Comparison of ENCODE assay signal across 8 cellular contexts in genomic region chr6:163414367-163415175, GRCh38. TPM values are rescaled to one million over a fixed set of nuclear protein-coding genes. Genes with fewer than 3 reads are reported as not detected.
A peak's percentile ranks its signal among the peaks of the same experiment; 100 is the strongest.
DNase-seq lines count a peak whose midpoint lies in the region; ATAC-seq and TF ChIP-seq lines count a peak whose summit lies in the region.

Gene QKI (plus strand): TSS chr6:163414718. CDS start chr6:163415194, 476 bp downstream.

- H3K27ac Mint-ChIP-seq in nephron = peak within 1 kb of the TSS; percentile 97 to 100 (median 98)

- TF ChIP-seq CTCF in Panc1 (IDR thresholded peaks at IDR 0.05) (no peak), nephron (IDR thresholded peaks at IDR 0.05; ENCODE audit: unreplicated experiment in 3 of 3) (no peak)

- ATAC-seq in HG03354 (IDR thresholded peaks at IDR 0.05; ENCODE audit: poor library complexity, severe bottlenecking, unreplicated experiment) (peak; percentile 39), Panc1 (peak; percentile 79)
- ATAC-seq in stimulated activated naive CD8-positive, alpha-beta T cell treated with anti-CD3 and anti-CD28 coated beads, Interleukin-15, Interleukin-2, amounts not matched to agents 100 U/mL and 50 U/mL, for 24 hours = peak; percentile 55

- BruUV-seq in Panc1 (replicated peaks; lab: Mats Ljungman, UMichigan) = no TSS peak

- TF ChIP-seq POLR2A in GM19099 (IDR thresholded peaks at IDR 0.05; ENCODE audit: extremely low read depth, insufficient read length, low read depth) = peak; percentile 71

- DNase-seq in Ammon's horn (ENCODE audit: low spot score) = peak; percentile 94
- DNase-seq in Panc1 (ENCODE audit: low read depth, low spot score) = no peak
- peak; percentile 66 to 73 for DNase-seq in activated T-helper 1 cell treated with anti-CD3 and anti-CD28 coated beads, Interleukin-2, amount 50 U/mL, for 16 hours (ENCODE audit: low read depth in 1 of 2, low spot score in 1 of 2)
- peak; percentile 64 for DNase-seq in fibroblast of peridontal ligament (ENCODE audit: extremely low read depth)
- DNase-seq in stimulated activated naive CD8-positive, alpha-beta T cell treated with anti-CD3 and anti-CD28 coated beads, Interleukin-15, Interleukin-2, amounts not matched to agents 100 U/mL and 50 U/mL, for 24 hours = peak; percentile 82

- H3K4me3 ChIP-seq in Panc1 (ENCODE audit: low read depth in 2 of 2, low read length in 2 of 2) = peak within 1 kb of the TSS; percentile 78 to 95

- H3K4me1 ChIP-seq in Panc1 (ENCODE audit: control insufficient read depth, insufficient read depth, low read length) = peaks cover 37% of the 10 kb centered on the region

- H3K27me3 ChIP-seq in Panc1 (ENCODE audit: control insufficient read depth, insufficient read depth, low read length) = no peaks in the 10 kb centered on the region

- H3K36me3 ChIP-seq in Panc1 (ENCODE audit: control insufficient read depth, insufficient read depth, low read length) = no peaks in the 10 kb centered on the region; the same call in 1 of the 2 replicates

- no peaks in the 10 kb centered on the region for H3K9me3 Mint-ChIP-seq in nephron

- intact Hi-C loops in Panc1 (cut with micrococcal nuclease; ENCODE audit: unreplicated experiment) = loop anchor here (5.0 to 10.0 kb wide), 3 partner anchors 232 to 1513 kb away; no protein-coding TSS in a partner anchor

- peaks cover 11% of the 10 kb centered on the region for H3K36me3 Mint-ChIP-seq in nephron (ENCODE audit: low read depth)

- in situ Hi-C loops in Panc1 (cut with HindIII; ENCODE audit: low pct_unique_long_range_greater_than_20kb, low sequenced_read_pairs) = no loop called here

- POLR2A ChIA-PET in Panc1 (lab: Charles Lee) = no interaction called here

- H3K4me1 Mint-ChIP-seq in nephron = peaks cover 28% of the 10 kb centered on the region

- H3K27me3 Mint-ChIP-seq in nephron (ENCODE audit: low read depth) = no peaks in the 10 kb centered on the region

- peak within 1 kb of the TSS; percentile 96 for H3K27ac ChIP-seq in Panc1 (ENCODE audit: low read length)

- CTCF ChIA-PET in Panc1 (lab: Charles Lee) = no interaction called here

- no peaks in the 10 kb centered on the region for H3K9me3 ChIP-seq in Panc1 (ENCODE audit: control insufficient read depth, insufficient read depth, low read depth, low read length)

- H3K4me3 Mint-ChIP-seq in nephron = peak within 1 kb of the TSS; percentile 88 to 92 (median 92)

RNA-seq across cellular contexts. Expression of gene QKI, which starts in this region (rescaled TPM):
- 176 TPM for total RNA-seq in Panc1 (2021; ENCODE audit: unreplicated experiment)
- 81.4 TPM for polyA plus RNA-seq in Panc1 (2012; ENCODE audit: insufficient read length)
